In genomic region chr11:122439911-122440782, GRCh38 we compare ENCODE assay signal across 8 cellular contexts.
A peak's percentile ranks its signal among the peaks of the same experiment; 100 is the strongest.
DNase-seq lines count a peak whose midpoint lies in the region; ATAC-seq and TF ChIP-seq lines count a peak whose summit lies in the region.
"Had no signal": no experiment of that assay in that cellular context is flagged by ENCODE, and none has a peak within 500 bp of the region (broad histone marks: within the 10 kb centered on the region; RNA-seq: fewer than 3 reads in every experiment).

No MANE protein-coding gene starts in this region.

- peak overlapping the region; percentile 54 for H3K4me3 Mint-ChIP-seq in dendritic cell treated with granulocyte-macrophage colony-stimulating factor and Interleukin-4, amounts not matched to agents 40 ng/mL and 50 ng/mL, for 4 days
- no peak overlapping the region for H3K4me3 Mint-ChIP-seq in activated naive CD8-positive, alpha-beta T cell treated with anti-CD3 and anti-CD28 coated beads, Interleukin-2, amount 50 U/mL, for 24 hours
- no peak overlapping the region for H3K4me3 Mint-ChIP-seq in activated CD8-positive, alpha-beta T cell treated with anti-CD3 and anti-CD28 coated beads, Interleukin-2, amount 10 ng/mL, durations not matched to agents 7 days and 5 days

- DNase-seq in NCI-H2029 treated with DMSO at 0.1 percent for 48 hours (lab: John Stamatoyannopoulos, UW) (peak; percentile 84), right lobe of liver (peak; percentile 35 to 85 (median 80)), tibial nerve (ENCODE audit: low spot score in 2 of 2) (peak in 1 of 2 donors; percentile 37), HPDE6-E6E7 (ENCODE audit: extremely low spot score) (no peak)
- DNase-seq in activated naive CD8-positive, alpha-beta T cell treated with anti-CD3 and anti-CD28 coated beads, Interleukin-2, amount 50 U/mL, for 24 hours: no peak
- DNase-seq in activated CD8-positive, alpha-beta T cell treated with anti-CD3 and anti-CD28 coated beads, Interleukin-2, amount 10 ng/mL, durations not matched to agents 7 days and 5 days: no peak

- H3K4me1 Mint-ChIP-seq in dendritic cell treated with granulocyte-macrophage colony-stimulating factor and Interleukin-4, amounts not matched to agents 40 ng/mL and 50 ng/mL, for 4 days (ENCODE audit: low read depth): peaks cover 12% of the 10 kb centered on the region
- no peaks in the 10 kb centered on the region for H3K4me1 Mint-ChIP-seq in activated naive CD8-positive, alpha-beta T cell treated with anti-CD3 and anti-CD28 coated beads, Interleukin-2, amount 50 U/mL, for 24 hours
- H3K4me1 Mint-ChIP-seq in activated CD8-positive, alpha-beta T cell treated with anti-CD3 and anti-CD28 coated beads, Interleukin-2, amount 10 ng/mL, durations not matched to agents 7 days and 5 days (ENCODE audit: low read depth): no peaks in the 10 kb centered on the region

- no peaks in the 10 kb centered on the region for H3K27me3 ChIP-seq in right lobe of liver
- no peaks in the 10 kb centered on the region for H3K27me3 ChIP-seq in tibial nerve

- no peak overlapping the region for H3K27ac Mint-ChIP-seq in dendritic cell treated with granulocyte-macrophage colony-stimulating factor and Interleukin-4, amounts not matched to agents 40 ng/mL and 50 ng/mL, for 4 days
- H3K27ac Mint-ChIP-seq in activated naive CD8-positive, alpha-beta T cell treated with anti-CD3 and anti-CD28 coated beads, Interleukin-2, amount 50 U/mL, for 24 hours: no peak overlapping the region
- no peak overlapping the region for H3K27ac Mint-ChIP-seq in activated CD8-positive, alpha-beta T cell treated with anti-CD3 and anti-CD28 coated beads, Interleukin-2, amount 10 ng/mL, durations not matched to agents 7 days and 5 days

- POLR2A ChIA-PET in activated CD8-positive, alpha-beta T cell treated with anti-CD3 and anti-CD28 coated beads, Interleukin-2, amount 10 ng/mL, durations not matched to agents 7 days and 5 days (lab: Charles Lee): no interaction called here

- H3K27ac ChIP-seq in right lobe of liver (peak overlapping the region in 2 of 3 donors; percentile 80 to 88), tibial nerve (peak overlapping the region in 3 of 4 donors; percentile 51 to 85 (median 54))

- CTCF ChIA-PET in activated CD8-positive, alpha-beta T cell treated with anti-CD3 and anti-CD28 coated beads, Interleukin-2, amount 10 ng/mL, durations not matched to agents 7 days and 5 days (lab: Charles Lee): no interaction called here

- H3K4me1 ChIP-seq in right lobe of liver: peaks cover 0 to 6% (median 3%) of the 10 kb centered on the region in 4 donors
- peaks cover 0 to 25% (median 7%) of the 10 kb centered on the region in 4 donors for H3K4me1 ChIP-seq in tibial nerve

- TF ChIP-seq POLR2A in right lobe of liver (IDR thresholded peaks at IDR 0.05) (no peak), tibial nerve (IDR thresholded peaks at IDR 0.05) (no peak)

- TF ChIP-seq CTCF in right lobe of liver (IDR thresholded peaks at IDR 0.05): no peak
- no peak for TF ChIP-seq CTCF in tibial nerve (IDR thresholded peaks at IDR 0.05)

- H3K9me3 ChIP-seq in right lobe of liver (no peaks in the 10 kb centered on the region), tibial nerve (no peaks in the 10 kb centered on the region)

- no peaks in the 10 kb centered on the region for H3K9me3 Mint-ChIP-seq in dendritic cell treated with granulocyte-macrophage colony-stimulating factor and Interleukin-4, amounts not matched to agents 40 ng/mL and 50 ng/mL, for 4 days
- H3K9me3 Mint-ChIP-seq in activated naive CD8-positive, alpha-beta T cell treated with anti-CD3 and anti-CD28 coated beads, Interleukin-2, amount 50 U/mL, for 24 hours: no peaks in the 10 kb centered on the region
- no peaks in the 10 kb centered on the region for H3K9me3 Mint-ChIP-seq in activated CD8-positive, alpha-beta T cell treated with anti-CD3 and anti-CD28 coated beads, Interleukin-2, amount 10 ng/mL, durations not matched to agents 7 days and 5 days (ENCODE audit: insufficient read depth)

- H3K36me3 ChIP-seq in right lobe of liver (no peaks in the 10 kb centered on the region), tibial nerve (no peaks in the 10 kb centered on the region)

- H3K27me3 Mint-ChIP-seq in dendritic cell treated with granulocyte-macrophage colony-stimulating factor and Interleukin-4, amounts not matched to agents 40 ng/mL and 50 ng/mL, for 4 days: peaks cover 16% of the 10 kb centered on the region
- peaks cover 18% of the 10 kb centered on the region for H3K27me3 Mint-ChIP-seq in activated naive CD8-positive, alpha-beta T cell treated with anti-CD3 and anti-CD28 coated beads, Interleukin-2, amount 50 U/mL, for 24 hours
- peaks cover 12% of the 10 kb centered on the region for H3K27me3 Mint-ChIP-seq in activated CD8-positive, alpha-beta T cell treated with anti-CD3 and anti-CD28 coated beads, Interleukin-2, amount 10 ng/mL, durations not matched to agents 7 days and 5 days (ENCODE audit: low read depth)

- intact Hi-C loops in dendritic cell treated with granulocyte-macrophage colony-stimulating factor and Interleukin-4, amounts not matched to agents 40 ng/mL and 50 ng/mL, for 4 days (cut with micrococcal nuclease): no loop called here
- intact Hi-C loops in right lobe of liver (cut with DNase I): no loop called here

- peak overlapping the region; percentile 41 to 73 (median 68) for H3K4me3 ChIP-seq in right lobe of liver
- peak overlapping the region; percentile 37 to 61 (median 54) for H3K4me3 ChIP-seq in tibial nerve
- H3K4me3 ChIP-seq: K562 had no signal

- peak; percentile 82 to 90 (median 87) for ATAC-seq in right lobe of liver
- ATAC-seq in activated naive CD8-positive, alpha-beta T cell treated with anti-CD3 and anti-CD28 coated beads, Interleukin-2, amount 50 U/mL, for 24 hours: no peak
- ATAC-seq in activated CD8-positive, alpha-beta T cell treated with anti-CD3 and anti-CD28 coated beads, Interleukin-2, amount 10 ng/mL, durations not matched to agents 7 days and 5 days: no peak
- ATAC-seq: K562 had no signal

- TF ChIP-seq EP300 in tibial nerve (IDR thresholded peaks at IDR 0.05): peak in 1 of 2 donors; percentile 34

- 6% methylated on average over 25 of the region's 27 CpGs for WGBS in right lobe of liver (ENCODE audit: insufficient coverage, low coverage, low lambda C conversion rate, missing lambda C conversion rate)
- 19 to 20% methylated on average over 27 of the region's 27 CpGs for WGBS in tibial nerve, 2 donors

- no peaks in the 10 kb centered on the region for H3K36me3 Mint-ChIP-seq in dendritic cell treated with granulocyte-macrophage colony-stimulating factor and Interleukin-4, amounts not matched to agents 40 ng/mL and 50 ng/mL, for 4 days (ENCODE audit: low read depth)
- no peaks in the 10 kb centered on the region for H3K36me3 Mint-ChIP-seq in activated naive CD8-positive, alpha-beta T cell treated with anti-CD3 and anti-CD28 coated beads, Interleukin-2, amount 50 U/mL, for 24 hours (ENCODE audit: low read depth)
- H3K36me3 Mint-ChIP-seq in activated CD8-positive, alpha-beta T cell treated with anti-CD3 and anti-CD28 coated beads, Interleukin-2, amount 10 ng/mL, durations not matched to agents 7 days and 5 days (ENCODE audit: low read depth): no peaks in the 10 kb centered on the region

Comparison
In these comparisons a context has a peak if more than half of its experiments do, and no peak if none do; other contexts are left out.
1. DNase-seq: peak in NCI-H2029 treated with DMSO at 0.1 percent for 48 hours (single experiment) and right lobe of liver (3 of 3); none in activated naive CD8-positive, alpha-beta T cell treated with anti-CD3 and anti-CD28 coated beads, Interleukin-2, amount 50 U/mL, for 24 hours (single experiment), activated CD8-positive, alpha-beta T cell treated with anti-CD3 and anti-CD28 coated beads, Interleukin-2, amount 10 ng/mL, durations not matched to agents 7 days and 5 days (single experiment) and HPDE6-E6E7 (single experiment).
2. ATAC-seq: peak in right lobe of liver (4 of 4); none in activated naive CD8-positive, alpha-beta T cell treated with anti-CD3 and anti-CD28 coated beads, Interleukin-2, amount 50 U/mL, for 24 hours (single experiment) and activated CD8-positive, alpha-beta T cell treated with anti-CD3 and anti-CD28 coated beads, Interleukin-2, amount 10 ng/mL, durations not matched to agents 7 days and 5 days (single experiment).